ENCODE assay signal across 8 cellular contexts in the genomic region with DNA sequence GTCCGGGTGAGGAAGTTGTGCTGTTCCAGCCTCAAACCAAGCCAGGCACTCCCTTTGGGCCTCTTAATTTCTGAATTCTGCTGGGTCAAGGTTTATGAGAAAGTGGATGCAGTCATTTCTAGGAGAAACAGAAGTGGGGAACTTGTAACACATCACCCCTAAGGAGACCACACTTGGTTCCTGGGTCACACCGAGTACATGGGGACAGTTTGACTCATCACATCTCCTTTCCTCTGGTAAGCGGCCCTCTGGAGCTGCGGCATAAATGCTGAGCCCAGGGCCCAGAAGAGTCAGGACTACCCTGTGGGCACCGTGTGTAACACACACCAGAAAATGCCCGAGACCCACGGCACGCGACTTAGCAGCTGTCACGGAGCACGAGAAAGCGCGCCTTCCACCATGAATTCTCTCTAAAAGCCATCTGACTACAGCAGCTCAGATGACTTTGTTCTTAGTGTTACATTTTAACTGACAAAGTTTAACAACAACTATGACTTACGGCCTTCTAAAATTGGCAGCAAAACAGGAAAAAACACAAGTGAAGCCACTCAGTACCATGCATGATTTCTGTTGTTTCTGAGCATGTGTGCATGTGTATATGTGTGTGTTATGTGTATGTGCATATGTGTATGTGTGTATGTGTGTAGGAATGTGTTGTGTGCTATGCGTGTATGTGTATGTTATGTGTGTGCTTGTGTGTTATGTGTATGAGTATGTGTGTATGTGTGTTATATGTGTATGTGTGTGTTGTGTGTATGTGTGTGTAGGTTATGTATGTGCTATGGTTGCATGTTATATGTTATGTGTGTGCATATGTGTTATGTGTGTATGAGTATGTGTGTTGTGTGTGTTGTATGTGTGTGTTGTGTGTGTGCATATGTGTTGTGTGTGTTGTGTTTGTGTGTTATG. TPM values are rescaled to one million over a fixed set of nuclear protein-coding genes. Genes with fewer than 3 reads are reported as not detected.
DNase-seq lines count a peak whose midpoint lies in the region; ATAC-seq lines count a peak whose summit lies in the region.

No MANE protein-coding gene starts in this region.

- H2BK12ac ChIP-seq in neuronal stem cell (ENCODE audit: low read length), result no peak overlapping the region

- WGBS in neuronal stem cell (ENCODE audit: extremely low coverage in 2 of 2, insufficient read length in 2 of 2, insufficient replicate concordance in 1 of 2), 2 donors, result no CpG with 5 or more reads among the region's 15 CpGs

- H3K9ac ChIP-seq in neuronal stem cell (ENCODE audit: low read depth, low read length, poor library complexity), result peak overlapping the region; percentile 47

- peak; percentile 60 to 71 for DNase-seq in activated CD4-positive, alpha-beta T cell treated with anti-CD3 and anti-CD28 coated beads, Interleukin-2, amount 50 U/mL, for 48 hours
- DNase-seq in neuronal stem cell (ENCODE audit: low spot score), result no peak
- DNase-seq in pons (ENCODE audit: low spot score), result no peak
- no peak for DNase-seq in KG1 (lab: John Stamatoyannopoulos, UW)
- no peak for DNase-seq in DMS79 (lab: John Stamatoyannopoulos, UW)

- H4K91ac ChIP-seq in neuronal stem cell (ENCODE audit: low read depth, low read length, poor library complexity), result no peak overlapping the region

- H2BK15ac ChIP-seq in neuronal stem cell (ENCODE audit: low read length), result no peak overlapping the region

- H2AFZ ChIP-seq in neuronal stem cell (ENCODE audit: low read length), result no peak overlapping the region

- peak overlapping the region; percentile 15 for H2AK5ac ChIP-seq in neuronal stem cell (ENCODE audit: low read depth, low read length)

- no peak overlapping the region for H3K18ac ChIP-seq in neuronal stem cell (ENCODE audit: low read length)

- no peak overlapping the region for H2BK5ac ChIP-seq in neuronal stem cell (ENCODE audit: low read length)

- H3K4me2 ChIP-seq in neuronal stem cell (ENCODE audit: insufficient read depth, low read length, poor library complexity, severe bottlenecking), result no peak overlapping the region

- H3K27ac ChIP-seq in neuronal stem cell (replicated peaks; ENCODE audit: low read length), result no peak overlapping the region

- ATAC-seq in GM18511 (IDR thresholded peaks at IDR 0.05; ENCODE audit: unreplicated experiment), result peak; percentile 39
- ATAC-seq in HG02610 (IDR thresholded peaks at IDR 0.05; ENCODE audit: unreplicated experiment), result peak; percentile 30
- ATAC-seq in GM18519 (IDR thresholded peaks at IDR 0.05; ENCODE audit: low FRiP score, unreplicated experiment), result no peak

- peak overlapping the region in 1 of 2 donors; percentile 15 for H3K4me3 ChIP-seq in neuronal stem cell (ENCODE audit: low read length in 2 of 2)

- no peaks in the 10 kb centered on the region for H3K79me1 ChIP-seq in neuronal stem cell (ENCODE audit: low read depth, low read length)

- peaks cover 16 to 19% of the 10 kb centered on the region in 2 donors for H3K4me1 ChIP-seq in neuronal stem cell (ENCODE audit: control insufficient read depth in 2 of 2, insufficient read depth in 1 of 2, low read depth in 1 of 2, low read length in 2 of 2)

- H3K36me3 ChIP-seq in neuronal stem cell (replicated peaks in 1 of 2; ENCODE audit: control insufficient read depth in 2 of 2, insufficient read depth in 2 of 2, low read length in 2 of 2), result no peaks in the 10 kb centered on the region

- peaks cover 0 to 5% of the 10 kb centered on the region in 2 donors for H3K9me3 ChIP-seq in neuronal stem cell (replicated peaks in 1 of 2; ENCODE audit: control insufficient read depth in 2 of 2, insufficient read depth in 1 of 2, low read depth in 1 of 2, low read length in 2 of 2)

- H3K4ac ChIP-seq in neuronal stem cell (ENCODE audit: low read length), result no peak overlapping the region

- no peaks in the 10 kb centered on the region for H3K27me3 ChIP-seq in neuronal stem cell (ENCODE audit: control insufficient read depth in 3 of 3, insufficient read depth in 3 of 3, low read depth in 1 of 3, low read length in 3 of 3)

- H3K14ac ChIP-seq in neuronal stem cell (ENCODE audit: low read length), result no peak overlapping the region

- H2BK120ac ChIP-seq in neuronal stem cell (ENCODE audit: low read depth, low read length), result no peak overlapping the region

- H4K8ac ChIP-seq in neuronal stem cell (ENCODE audit: low read depth, low read length), result peak overlapping the region; percentile 19

- no peak overlapping the region for H3K23ac ChIP-seq in neuronal stem cell (ENCODE audit: low read depth, low read length, poor library complexity)

RNA-seq across cellular contexts. Expression of gene TOMM20, which starts 50.8 kb away (rescaled TPM):
- polyA plus RNA-seq in neuronal stem cell (2013, experiment 1 of 2), result 152 TPM
- 156 TPM for polyA plus RNA-seq in neuronal stem cell (2013, experiment 2 of 2)

Comparison
In these comparisons a context has a peak if more than half of its experiments do, and no peak if none do; other contexts are left out.
1. DNase-seq: peak in activated CD4-positive, alpha-beta T cell treated with anti-CD3 and anti-CD28 coated beads, Interleukin-2, amount 50 U/mL, for 48 hours (2 of 2); none in neuronal stem cell (single experiment), pons (single experiment), KG1 (single experiment) and DMS79 (single experiment).